Comparison of ENCODE assay signal across 1 cellular context in the genomic region with DNA sequence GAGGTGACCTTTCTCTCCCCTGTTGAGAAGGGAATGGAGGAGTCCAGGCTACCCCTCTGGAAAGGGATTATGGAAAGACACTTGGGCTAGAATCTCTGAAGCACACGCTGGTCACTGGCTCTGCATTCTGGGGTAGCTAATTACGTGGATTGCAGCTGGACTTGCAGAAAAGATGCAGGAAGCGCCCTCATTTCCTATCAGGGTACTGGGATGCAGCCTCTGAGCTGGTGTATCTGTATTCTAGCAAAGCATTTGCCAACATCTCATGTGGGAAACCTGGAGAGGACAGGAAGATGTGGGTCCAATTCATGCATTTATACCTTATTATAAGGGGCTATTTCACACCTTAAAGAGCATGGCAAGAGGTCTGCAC.
TF ChIP-seq lines count a peak whose summit lies in the region.

No MANE protein-coding gene starts in this region.

TF ChIP-seq in SK-N-SH, 30 proteins besides CTCF, POLR2A, EP300 and RAD21 (continued from another document):
- no peak for TF ChIP-seq IRF3 (IDR thresholded peaks at IDR 0.05; ENCODE audit: low read depth, low read length)
- TF ChIP-seq, protein P1, sequence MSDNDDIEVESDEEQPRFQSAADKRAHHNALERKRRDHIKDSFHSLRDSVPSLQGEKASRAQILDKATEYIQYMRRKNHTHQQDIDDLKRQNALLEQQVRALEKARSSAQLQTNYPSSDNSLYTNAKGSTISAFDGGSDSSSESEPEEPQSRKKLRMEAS (IDR thresholded peaks at IDR 0.05; ENCODE audit: low read depth), result no peak
- no peak for TF ChIP-seq USF2 (IDR thresholded peaks at IDR 0.05; ENCODE audit: borderline replicate concordance, low read depth, low read length)
- TF ChIP-seq FOXJ3 (CRISPR knock-in tag; IDR thresholded peaks at IDR 0.05), result no peak
- TF ChIP-seq, protein P2, sequence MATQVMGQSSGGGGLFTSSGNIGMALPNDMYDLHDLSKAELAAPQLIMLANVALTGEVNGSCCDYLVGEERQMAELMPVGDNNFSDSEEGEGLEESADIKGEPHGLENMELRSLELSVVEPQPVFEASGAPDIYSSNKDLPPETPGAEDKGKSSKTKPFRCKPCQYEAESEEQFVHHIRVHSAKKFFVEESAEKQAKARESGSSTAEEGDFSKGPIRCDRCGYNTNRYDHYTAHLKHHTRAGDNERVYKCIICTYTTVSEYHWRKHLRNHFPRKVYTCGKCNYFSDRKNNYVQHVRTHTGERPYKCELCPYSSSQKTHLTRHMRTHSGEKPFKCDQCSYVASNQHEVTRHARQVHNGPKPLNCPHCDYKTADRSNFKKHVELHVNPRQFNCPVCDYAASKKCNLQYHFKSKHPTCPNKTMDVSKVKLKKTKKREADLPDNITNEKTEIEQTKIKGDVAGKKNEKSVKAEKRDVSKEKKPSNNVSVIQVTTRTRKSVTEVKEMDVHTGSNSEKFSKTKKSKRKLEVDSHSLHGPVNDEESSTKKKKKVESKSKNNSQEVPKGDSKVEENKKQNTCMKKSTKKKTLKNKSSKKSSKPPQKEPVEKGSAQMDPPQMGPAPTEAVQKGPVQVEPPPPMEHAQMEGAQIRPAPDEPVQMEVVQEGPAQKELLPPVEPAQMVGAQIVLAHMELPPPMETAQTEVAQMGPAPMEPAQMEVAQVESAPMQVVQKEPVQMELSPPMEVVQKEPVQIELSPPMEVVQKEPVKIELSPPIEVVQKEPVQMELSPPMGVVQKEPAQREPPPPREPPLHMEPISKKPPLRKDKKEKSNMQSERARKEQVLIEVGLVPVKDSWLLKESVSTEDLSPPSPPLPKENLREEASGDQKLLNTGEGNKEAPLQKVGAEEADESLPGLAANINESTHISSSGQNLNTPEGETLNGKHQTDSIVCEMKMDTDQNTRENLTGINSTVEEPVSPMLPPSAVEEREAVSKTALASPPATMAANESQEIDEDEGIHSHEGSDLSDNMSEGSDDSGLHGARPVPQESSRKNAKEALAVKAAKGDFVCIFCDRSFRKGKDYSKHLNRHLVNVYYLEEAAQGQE (IDR thresholded peaks at IDR 0.05; ENCODE audit: low read depth, low read length), result no peak
- TF ChIP-seq, protein P3, sequence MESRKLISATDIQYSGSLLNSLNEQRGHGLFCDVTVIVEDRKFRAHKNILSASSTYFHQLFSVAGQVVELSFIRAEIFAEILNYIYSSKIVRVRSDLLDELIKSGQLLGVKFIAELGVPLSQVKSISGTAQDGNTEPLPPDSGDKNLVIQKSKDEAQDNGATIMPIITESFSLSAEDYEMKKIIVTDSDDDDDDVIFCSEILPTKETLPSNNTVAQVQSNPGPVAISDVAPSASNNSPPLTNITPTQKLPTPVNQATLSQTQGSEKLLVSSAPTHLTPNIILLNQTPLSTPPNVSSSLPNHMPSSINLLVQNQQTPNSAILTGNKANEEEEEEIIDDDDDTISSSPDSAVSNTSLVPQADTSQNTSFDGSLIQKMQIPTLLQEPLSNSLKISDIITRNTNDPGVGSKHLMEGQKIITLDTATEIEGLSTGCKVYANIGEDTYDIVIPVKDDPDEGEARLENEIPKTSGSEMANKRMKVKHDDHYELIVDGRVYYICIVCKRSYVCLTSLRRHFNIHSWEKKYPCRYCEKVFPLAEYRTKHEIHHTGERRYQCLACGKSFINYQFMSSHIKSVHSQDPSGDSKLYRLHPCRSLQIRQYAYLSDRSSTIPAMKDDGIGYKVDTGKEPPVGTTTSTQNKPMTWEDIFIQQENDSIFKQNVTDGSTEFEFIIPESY (IDR thresholded peaks at IDR 0.05; ENCODE audit: borderline replicate concordance, low read depth), result no peak
- no peak for TF ChIP-seq SIN3A (IDR thresholded peaks at IDR 0.05; ENCODE audit: borderline replicate concordance, low read depth, low read length)
